Comparison of ENCODE assay signal across 24 cellular contexts in the genomic region with DNA sequence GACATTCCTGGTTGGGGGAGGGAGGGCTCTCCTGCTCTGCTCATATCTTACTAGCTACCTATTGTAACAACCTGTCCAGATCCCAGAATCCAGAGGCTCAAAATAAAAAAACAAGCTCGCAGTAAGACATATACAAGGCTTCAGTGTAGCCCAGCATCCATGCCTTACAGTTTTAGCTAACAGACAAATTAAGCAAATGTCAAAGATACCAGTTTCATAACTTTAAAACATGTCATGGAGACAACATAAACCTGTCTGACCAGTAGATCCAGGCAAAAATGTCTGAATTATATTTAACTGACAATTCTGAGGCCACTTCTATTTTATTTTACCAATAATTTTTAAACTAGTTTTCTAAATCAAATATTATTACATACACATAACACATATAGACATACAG.
"Had no signal": no experiment of that assay in that cellular context is flagged by ENCODE, and none has a peak within 500 bp of the region (broad histone marks: within the 10 kb centered on the region; RNA-seq: fewer than 3 reads in every experiment).

No MANE protein-coding gene starts in this region.

- H3K27ac Mint-ChIP-seq: dendritic cell treated with granulocyte-macrophage colony-stimulating factor and Interleukin-4, amounts not matched to agents 40 ng/mL and 50 ng/mL, for 4 days; memory B cell; mesothelial cell of epicardium; natural killer cell treated with Interleukin-12 subunit alpha and Interleukin-12 subunit beta and Interleukin-15 and Interleukin-18, amount 100 ng/mL, for 72 hours; neural progenitor cell had no signal

- H3K4me1 ChIP-seq: gastroesophageal sphincter, left ventricle myocardium inferior, lower lobe of right lung, stomach, transverse colon had no signal

- ATAC-seq: esophagus mucosa; gastroesophageal sphincter; left cardiac atrium; lower lobe of right lung; natural killer cell treated with Interleukin-12 subunit alpha and Interleukin-12 subunit beta and Interleukin-15 and Interleukin-18, amount 100 ng/mL, for 72 hours; right cardiac atrium had no signal

- FAIRE-seq: colon, kidney, small intestine had no signal

- H3K27ac ChIP-seq: gastroesophageal sphincter, left ventricle myocardium inferior, lower lobe of right lung, neural progenitor cell, ovary, stomach, thoracic aorta, transverse colon had no signal

- H3K9ac ChIP-seq: neural progenitor cell had no signal

- H3K4me2 ChIP-seq: neural progenitor cell had no signal

- H3K27me3 Mint-ChIP-seq: dendritic cell treated with granulocyte-macrophage colony-stimulating factor and Interleukin-4, amounts not matched to agents 40 ng/mL and 50 ng/mL, for 4 days; memory B cell; natural killer cell treated with Interleukin-12 subunit alpha and Interleukin-12 subunit beta and Interleukin-15 and Interleukin-18, amount 100 ng/mL, for 72 hours had no signal

- H2AFZ ChIP-seq: neural progenitor cell had no signal

- H3K4me1 Mint-ChIP-seq: memory B cell, mesothelial cell of epicardium had no signal

- H3K27me3 ChIP-seq: gastroesophageal sphincter, ovary, stomach, transverse colon had no signal

- H3K4me3 Mint-ChIP-seq: dendritic cell treated with granulocyte-macrophage colony-stimulating factor and Interleukin-4, amounts not matched to agents 40 ng/mL and 50 ng/mL, for 4 days; memory B cell; mesothelial cell of epicardium; natural killer cell treated with Interleukin-12 subunit alpha and Interleukin-12 subunit beta and Interleukin-15 and Interleukin-18, amount 100 ng/mL, for 72 hours; neural progenitor cell had no signal

- H3K4me3 ChIP-seq: gastroesophageal sphincter, left ventricle myocardium inferior, lower lobe of right lung, neural progenitor cell, ovary, stomach, thoracic aorta, transverse colon had no signal

- H3K36me3 ChIP-seq: gastroesophageal sphincter, lower lobe of right lung, ovary, thoracic aorta, transverse colon had no signal

- DNase-seq: foreskin fibroblast; glutamatergic neuron; kidney; left cardiac atrium; left ventricle myocardium inferior; lower lobe of right lung; nucleus accumbens; ovary; right cardiac atrium; small intestine; stimulated activated CD4-positive, alpha-beta T cell treated with anti-CD3 and anti-CD28 coated beads, Interleukin-12 subunit alpha, Interleukin-12 subunit beta, amount 100 ng/mL, for 4 hours; stimulated activated naive CD4-positive, alpha-beta T cell; stomach; substantia nigra; transverse colon had no signal
